ENCODE assay signal across 12 cellular contexts in the genomic region with DNA sequence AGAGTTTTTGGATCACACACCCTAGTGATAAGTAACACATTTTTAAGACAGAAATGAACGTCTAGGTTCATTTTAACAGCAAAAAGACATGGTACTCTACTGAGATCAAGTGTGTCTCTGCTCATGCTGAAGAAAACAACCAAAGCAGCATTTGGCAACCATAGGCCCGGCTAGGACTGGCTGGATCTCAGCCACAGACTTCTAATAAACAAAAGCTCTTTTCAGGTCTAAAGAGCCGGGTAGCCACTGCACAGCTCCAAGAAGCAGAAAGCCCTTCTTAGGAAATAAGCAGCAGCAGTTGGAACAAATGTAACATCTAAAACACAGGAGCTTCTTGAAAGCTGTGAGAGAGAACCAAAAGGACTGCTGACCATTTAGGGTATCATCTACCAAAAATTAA. TPM values are rescaled to one million over a fixed set of nuclear protein-coding genes. Genes with fewer than 3 reads are reported as not detected.
DNase-seq lines count a peak whose midpoint lies in the region; ATAC-seq and TF ChIP-seq lines count a peak whose summit lies in the region.
"Had no signal": no experiment of that assay in that cellular context is flagged by ENCODE, and none has a peak within 500 bp of the region (broad histone marks: within the 10 kb centered on the region; RNA-seq: fewer than 3 reads in every experiment).

No MANE protein-coding gene starts in this region.

- peaks cover 5% of the 10 kb centered on the region; the same call in 1 of the 3 replicates for H3K36me3 Mint-ChIP-seq in GM23338 (ENCODE audit: low read depth)
- peaks cover 28% of the 10 kb centered on the region for H3K36me3 Mint-ChIP-seq in T-helper 2 cell treated with Interferon-gamma antibody and Interleukin-4, amounts not matched to agents 5 μg/mL and 100 μg/mL, for 36 hours (ENCODE audit: low read depth)
- H3K36me3 Mint-ChIP-seq in activated T-helper 1 cell treated with anti-CD3 and anti-CD28 coated beads, Interleukin-12 subunit alpha, Interleukin-12 subunit beta, Interleukin-2, Interleukin-4 antibody, amounts not matched to agents 30 ng/mL and 10 ng/mL and 1 ng/mL, durations not matched to agents 14 hours and 24 hours and 36 hours (ENCODE audit: low read depth): peaks cover 11% of the 10 kb centered on the region
- H3K36me3 Mint-ChIP-seq: memory B cell had no signal

- no peak for TF ChIP-seq EP300 in sigmoid colon (IDR thresholded peaks at IDR 0.05)

- H3K27me3 ChIP-seq in GM23338 (ENCODE audit: insufficient read depth): no peaks in the 10 kb centered on the region
- no peaks in the 10 kb centered on the region for H3K27me3 ChIP-seq in sigmoid colon
- H3K27me3 ChIP-seq: SJCRH30 had no signal

- no peak overlapping the region for H3K4me3 ChIP-seq in GM23338
- H3K4me3 ChIP-seq in sigmoid colon: no peak overlapping the region
- H3K4me3 ChIP-seq: SJCRH30 had no signal

- no peak for TF ChIP-seq POLR2A in sigmoid colon (IDR thresholded peaks at IDR 0.05)

- no peak overlapping the region for H2AFZ ChIP-seq in GM23338

- H3K9me3 Mint-ChIP-seq in GM23338: no peaks in the 10 kb centered on the region
- H3K9me3 Mint-ChIP-seq in T-helper 2 cell treated with Interferon-gamma antibody and Interleukin-4, amounts not matched to agents 5 μg/mL and 100 μg/mL, for 36 hours: no peaks in the 10 kb centered on the region
- no peaks in the 10 kb centered on the region for H3K9me3 Mint-ChIP-seq in activated T-helper 1 cell treated with anti-CD3 and anti-CD28 coated beads, Interleukin-12 subunit alpha, Interleukin-12 subunit beta, Interleukin-2, Interleukin-4 antibody, amounts not matched to agents 30 ng/mL and 10 ng/mL and 1 ng/mL, durations not matched to agents 14 hours and 24 hours and 36 hours
- H3K9me3 Mint-ChIP-seq: CD8-positive, alpha-beta memory T cell; memory B cell had no signal

- TF ChIP-seq CTCF in GM23338 (conservative IDR thresholded peaks at IDR 0.05; ENCODE audit: low read depth in 2 of 2) (no peak), sigmoid colon (IDR thresholded peaks at IDR 0.05) (no peak)

- no peaks in the 10 kb centered on the region for H3F3A ChIP-seq in GM23338 (replicated peaks; ENCODE audit: low read depth)

- peaks cover 16% of the 10 kb centered on the region for H4K20me1 ChIP-seq in GM23338 (replicated peaks; ENCODE audit: insufficient read depth)

- peaks cover 62% of the 10 kb centered on the region for H3K4me1 Mint-ChIP-seq in GM23338
- H3K4me1 Mint-ChIP-seq in T-helper 2 cell treated with Interferon-gamma antibody and Interleukin-4, amounts not matched to agents 5 μg/mL and 100 μg/mL, for 36 hours (ENCODE audit: low read depth): peaks cover 11% of the 10 kb centered on the region
- H3K4me1 Mint-ChIP-seq in activated T-helper 1 cell treated with anti-CD3 and anti-CD28 coated beads, Interleukin-12 subunit alpha, Interleukin-12 subunit beta, Interleukin-2, Interleukin-4 antibody, amounts not matched to agents 30 ng/mL and 10 ng/mL and 1 ng/mL, durations not matched to agents 14 hours and 24 hours and 36 hours (ENCODE audit: low read depth): peaks cover 35% of the 10 kb centered on the region

- intact Hi-C loops in sigmoid colon (cut with DNase I): loop anchor here (1.0 to 10.0 kb wide), 2 partner anchors 128 to 713 kb away; no protein-coding TSS in a partner anchor
- intact Hi-C loops in activated T-helper 1 cell treated with anti-CD3 and anti-CD28 coated beads, Interleukin-12 subunit alpha, Interleukin-12 subunit beta, Interleukin-2, Interleukin-4 antibody, amounts not matched to agents 30 ng/mL and 10 ng/mL and 1 ng/mL, durations not matched to agents 14 hours and 24 hours and 36 hours (cut with micrococcal nuclease): loop anchor here (1.0 to 10.0 kb wide), 3 partner anchors 15 to 713 kb away; no protein-coding TSS in a partner anchor

- H3K4me1 ChIP-seq in GM23338 (ENCODE audit: insufficient read depth) (peaks cover 58% of the 10 kb centered on the region), sigmoid colon (peaks cover 0 to 99% (median 91%) of the 10 kb centered on the region in 4 donors)

- H3K4me2 ChIP-seq in GM23338: no peak overlapping the region

- H3K9me3 ChIP-seq in sigmoid colon: no peaks in the 10 kb centered on the region
- H3K9me3 ChIP-seq: SJCRH30 had no signal

- H3K27ac ChIP-seq in GM23338 (ENCODE audit: low read depth): peak overlapping the region; percentile 62
- peak overlapping the region; percentile 82 to 87 (median 84) for H3K27ac ChIP-seq in sigmoid colon
- H3K27ac ChIP-seq: SJCRH30 had no signal

- no peak overlapping the region for H3K27ac Mint-ChIP-seq in GM23338
- no peak overlapping the region for H3K27ac Mint-ChIP-seq in T-helper 2 cell treated with Interferon-gamma antibody and Interleukin-4, amounts not matched to agents 5 μg/mL and 100 μg/mL, for 36 hours
- no peak overlapping the region for H3K27ac Mint-ChIP-seq in activated T-helper 1 cell treated with anti-CD3 and anti-CD28 coated beads, Interleukin-12 subunit alpha, Interleukin-12 subunit beta, Interleukin-2, Interleukin-4 antibody, amounts not matched to agents 30 ng/mL and 10 ng/mL and 1 ng/mL, durations not matched to agents 14 hours and 24 hours and 36 hours
- H3K27ac Mint-ChIP-seq: CD8-positive, alpha-beta memory T cell had no signal

- H3K4me3 Mint-ChIP-seq in GM23338: no peak overlapping the region
- H3K4me3 Mint-ChIP-seq in T-helper 2 cell treated with Interferon-gamma antibody and Interleukin-4, amounts not matched to agents 5 μg/mL and 100 μg/mL, for 36 hours: no peak overlapping the region
- H3K4me3 Mint-ChIP-seq in activated T-helper 1 cell treated with anti-CD3 and anti-CD28 coated beads, Interleukin-12 subunit alpha, Interleukin-12 subunit beta, Interleukin-2, Interleukin-4 antibody, amounts not matched to agents 30 ng/mL and 10 ng/mL and 1 ng/mL, durations not matched to agents 14 hours and 24 hours and 36 hours: no peak overlapping the region
- H3K4me3 Mint-ChIP-seq: CD8-positive, alpha-beta memory T cell; memory B cell had no signal

- H3K79me2 ChIP-seq in GM23338 (replicated peaks; ENCODE audit: insufficient read depth): peaks cover 32% of the 10 kb centered on the region

- DNase-seq in GM23338 (ENCODE audit: low spot score) (no peak), cerebellum (ENCODE audit: low spot score) (peak; percentile 22), hypothalamus (lab: John Stamatoyannopoulos, UW) (peak in 35 of 51 donors; percentile 11 to 89 (median 52)), sigmoid colon (peak; percentile 85), RKO (ENCODE audit: low spot score) (no peak)
- DNase-seq in T-helper 2 cell treated with Interferon-gamma antibody and Interleukin-4, amounts not matched to agents 5 μg/mL and 100 μg/mL, for 36 hours (ENCODE audit: low spot score): no peak
- no peak for DNase-seq in activated T-helper 1 cell treated with anti-CD3 and anti-CD28 coated beads, Interleukin-12 subunit alpha, Interleukin-12 subunit beta, Interleukin-2, Interleukin-4 antibody, amounts not matched to agents 30 ng/mL and 10 ng/mL and 1 ng/mL, durations not matched to agents 14 hours and 24 hours and 36 hours (ENCODE audit: low spot score)
- DNase-seq: cortex of kidney had no signal

- no peaks in the 10 kb centered on the region for H3K9me2 ChIP-seq in GM23338 (ENCODE audit: insufficient read depth)

- H3K36me3 ChIP-seq in GM23338 (ENCODE audit: insufficient read depth): no peaks in the 10 kb centered on the region
- peaks cover 0 to 5% (median 0%) of the 10 kb centered on the region in 4 donors for H3K36me3 ChIP-seq in sigmoid colon

- 26 to 61% methylated on average over 3 of the region's 3 CpGs for WGBS in sigmoid colon, 2 donors

- ATAC-seq in GM23338: no peak
- no peak for ATAC-seq in HG03442 (IDR thresholded peaks at IDR 0.05; ENCODE audit: unreplicated experiment)

- H3K27me3 Mint-ChIP-seq in GM23338 (ENCODE audit: insufficient read depth, low read depth, poor library complexity): peaks cover 7% of the 10 kb centered on the region
- no peaks in the 10 kb centered on the region for H3K27me3 Mint-ChIP-seq in T-helper 2 cell treated with Interferon-gamma antibody and Interleukin-4, amounts not matched to agents 5 μg/mL and 100 μg/mL, for 36 hours (ENCODE audit: low read depth)
- H3K27me3 Mint-ChIP-seq in activated T-helper 1 cell treated with anti-CD3 and anti-CD28 coated beads, Interleukin-12 subunit alpha, Interleukin-12 subunit beta, Interleukin-2, Interleukin-4 antibody, amounts not matched to agents 30 ng/mL and 10 ng/mL and 1 ng/mL, durations not matched to agents 14 hours and 24 hours and 36 hours (ENCODE audit: insufficient read depth): no peaks in the 10 kb centered on the region
- H3K27me3 Mint-ChIP-seq: CD8-positive, alpha-beta memory T cell; memory B cell had no signal

TF ChIP-seq in GM23338, 12 proteins besides CTCF, POLR2A, EP300 and RAD21 (continues in another document):
- no peak for TF ChIP-seq JUNB (IDR thresholded peaks at IDR 0.05; ENCODE audit: unreplicated experiment)
- TF ChIP-seq POLR2AphosphoS5 (IDR thresholded peaks at IDR 0.05; ENCODE audit: low read depth): no peak
- TF ChIP-seq, protein P1, sequence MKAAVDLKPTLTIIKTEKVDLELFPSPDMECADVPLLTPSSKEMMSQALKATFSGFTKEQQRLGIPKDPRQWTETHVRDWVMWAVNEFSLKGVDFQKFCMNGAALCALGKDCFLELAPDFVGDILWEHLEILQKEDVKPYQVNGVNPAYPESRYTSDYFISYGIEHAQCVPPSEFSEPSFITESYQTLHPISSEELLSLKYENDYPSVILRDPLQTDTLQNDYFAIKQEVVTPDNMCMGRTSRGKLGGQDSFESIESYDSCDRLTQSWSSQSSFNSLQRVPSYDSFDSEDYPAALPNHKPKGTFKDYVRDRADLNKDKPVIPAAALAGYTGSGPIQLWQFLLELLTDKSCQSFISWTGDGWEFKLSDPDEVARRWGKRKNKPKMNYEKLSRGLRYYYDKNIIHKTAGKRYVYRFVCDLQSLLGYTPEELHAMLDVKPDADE (IDR thresholded peaks at IDR 0.05): no peak

RNA-seq across cellular contexts. Expression of gene PITPNB, which starts 37.7 kb away (rescaled TPM):
- 56.0 and 56.7 TPM in 2 replicates for total RNA-seq in GM23338 (2014; rRNA removed; shearing (Covaris generic))
- 39.2 and 50.9 TPM in 2 replicates for polyA plus RNA-seq in GM23338 (2016; fragmentation: Nextera tagmentation; extraction: Ambion mirVana)
- 45.4 TPM for total RNA-seq in cerebellum
- total RNA-seq in sigmoid colon: 100 to 1,000 TPM in 2 of 4 donors, 10 to 100 TPM in 2; 79.9 to 135 (median 104) TPM
- 10 to 100 TPM; 20.4 to 32.6 (median 23.4) TPM for polyA plus RNA-seq in sigmoid colon
- total RNA-seq in activated T-helper 1 cell treated with anti-CD3 and anti-CD28 coated beads, Interleukin-12 subunit alpha, Interleukin-12 subunit beta, Interleukin-2, Interleukin-4 antibody, amounts not matched to agents 30 ng/mL and 10 ng/mL and 1 ng/mL, durations not matched to agents 14 hours and 24 hours and 36 hours: 153 and 154 TPM in 2 replicates

Comparison
In these comparisons a context has a peak if more than half of its experiments do, and no peak if none do; other contexts are left out.
1. DNase-seq: peak in cerebellum (single experiment), hypothalamus (35 of 51) and sigmoid colon (single experiment); none in GM23338 (single experiment), T-helper 2 cell treated with Interferon-gamma antibody and Interleukin-4, amounts not matched to agents 5 μg/mL and 100 μg/mL, for 36 hours (single experiment), RKO (single experiment) and activated T-helper 1 cell treated with anti-CD3 and anti-CD28 coated beads, Interleukin-12 subunit alpha, Interleukin-12 subunit beta, Interleukin-2, Interleukin-4 antibody, amounts not matched to agents 30 ng/mL and 10 ng/mL and 1 ng/mL, durations not matched to agents 14 hours and 24 hours and 36 hours (single experiment).